Comparison of ENCODE assay signal across 8 cellular contexts in the genomic region with DNA sequence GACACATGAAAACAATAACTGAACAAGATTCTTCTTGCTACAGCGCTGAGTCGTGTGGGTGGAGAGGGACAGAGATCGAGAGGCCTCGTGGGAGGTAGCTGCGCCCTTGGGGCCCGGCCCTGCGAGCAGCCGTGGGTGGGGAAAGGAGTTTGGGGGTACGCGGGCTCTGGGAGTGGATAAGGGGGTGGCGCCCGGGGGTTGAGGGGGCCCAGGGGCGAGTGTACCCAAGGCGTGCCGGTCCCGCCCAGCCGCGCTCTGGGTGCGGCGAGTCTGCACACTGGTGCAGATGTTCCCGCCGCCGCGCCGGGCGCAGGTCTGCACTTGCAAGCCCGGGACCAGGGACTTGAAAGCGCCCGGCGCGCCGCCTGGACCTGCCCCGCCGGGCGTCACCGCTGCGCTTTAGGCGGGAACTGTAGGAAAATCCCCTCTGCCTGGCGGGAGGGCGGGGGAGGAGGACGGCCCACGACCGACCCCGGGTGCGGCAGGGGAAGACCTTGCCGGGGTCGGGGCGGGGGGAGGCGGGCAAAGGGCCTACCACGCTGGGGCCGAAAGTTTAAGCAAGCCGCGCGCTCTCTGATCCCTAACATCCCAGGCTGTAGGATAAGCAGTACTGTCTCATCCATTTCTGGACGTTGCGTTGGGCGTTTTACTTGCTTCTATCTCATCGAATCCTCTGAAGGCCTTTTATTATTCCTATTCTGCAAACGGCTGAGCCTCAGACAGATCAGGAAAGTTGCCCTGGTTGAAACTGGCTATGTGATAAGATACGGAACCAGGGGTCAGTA. TPM values are rescaled to one million over a fixed set of nuclear protein-coding genes. Genes with fewer than 3 reads are reported as not detected.
A peak's percentile ranks its signal among the peaks of the same experiment; 100 is the strongest.
DNase-seq lines count a peak whose midpoint lies in the region; ATAC-seq, FAIRE-seq and TF ChIP-seq lines count a peak whose summit lies in the region.

No MANE protein-coding gene starts in this region.

- H3K36me3 ChIP-seq in BE2C = no peaks in the 10 kb centered on the region
- no peaks in the 10 kb centered on the region for H3K36me3 ChIP-seq in parathyroid adenoma (ENCODE audit: control insufficient read depth, insufficient read depth, low read length)

- no peaks in the 10 kb centered on the region for H3K36me3 Mint-ChIP-seq in activated T-cell treated with anti-CD3 and anti-CD28 coated beads, Interleukin-2, amount 50 U/mL, for 24 hours (ENCODE audit: low read depth)

- DNase-seq in BE2C = peak; percentile 80
- peak; percentile 19 for DNase-seq in HK-2 (ENCODE audit: unreplicated experiment)
- peak; percentile 60 for DNase-seq in activated T-cell treated with anti-CD3 and anti-CD28 coated beads, Interleukin-2, amount 50 U/mL, for 24 hours
- DNase-seq in foreskin fibroblast = peak in 1 of 2 donors; percentile 62
- no peak for DNase-seq in frontal cortex (ENCODE audit: low spot score in 2 of 2)
- no peak for DNase-seq in COR-L47 (lab: John Stamatoyannopoulos, UW)

- no peak overlapping the region for H3K27ac ChIP-seq in parathyroid adenoma

- no peaks in the 10 kb centered on the region for H3K4me1 ChIP-seq in BE2C
- H3K4me1 ChIP-seq in parathyroid adenoma = no peaks in the 10 kb centered on the region

- peak overlapping the region; percentile 61 for H3K4me3 Mint-ChIP-seq in activated T-cell treated with anti-CD3 and anti-CD28 coated beads, Interleukin-2, amount 50 U/mL, for 24 hours

- no peak for ATAC-seq in GM18907 (IDR thresholded peaks at IDR 0.05; ENCODE audit: unreplicated experiment)

- no peaks in the 10 kb centered on the region for H3K9me3 Mint-ChIP-seq in activated T-cell treated with anti-CD3 and anti-CD28 coated beads, Interleukin-2, amount 50 U/mL, for 24 hours

- H3K27me3 Mint-ChIP-seq in activated T-cell treated with anti-CD3 and anti-CD28 coated beads, Interleukin-2, amount 50 U/mL, for 24 hours = peaks cover 62% of the 10 kb centered on the region

- H3K27me3 ChIP-seq in BE2C = no peaks in the 10 kb centered on the region
- H3K27me3 ChIP-seq in parathyroid adenoma (ENCODE audit: control insufficient read depth, insufficient read depth, low read length) = no peaks in the 10 kb centered on the region

- TF ChIP-seq CTCF in BE2C (IDR thresholded peaks at IDR 0.05; ENCODE audit: low read depth, low read length) (no peak), foreskin fibroblast (IDR thresholded peaks at IDR 0.05; ENCODE audit: low read depth, low read length) (no peak), parathyroid adenoma (IDR thresholded peaks at IDR 0.05) (no peak)

- peak overlapping the region; percentile 46 for H2AFZ ChIP-seq in parathyroid adenoma

- H3K4me3 ChIP-seq in BE2C (ENCODE audit: low read depth, low read length) (peak overlapping the region; percentile 46), foreskin fibroblast (ENCODE audit: low read depth in 1 of 2, low read length in 2 of 2) (peak overlapping the region; percentile 34 to 35), parathyroid adenoma (ENCODE audit: low read depth, low read length) (no peak overlapping the region)

- no peak overlapping the region for H3K27ac Mint-ChIP-seq in activated T-cell treated with anti-CD3 and anti-CD28 coated beads, Interleukin-2, amount 50 U/mL, for 24 hours

- no peak for FAIRE-seq in frontal cortex (lab: Jason Lieb, UNC)

- no peaks in the 10 kb centered on the region for H3K79me2 ChIP-seq in parathyroid adenoma

- H3K4me1 Mint-ChIP-seq in activated T-cell treated with anti-CD3 and anti-CD28 coated beads, Interleukin-2, amount 50 U/mL, for 24 hours (ENCODE audit: low read depth) = peaks cover 25% of the 10 kb centered on the region

- H3K4me2 ChIP-seq in parathyroid adenoma (ENCODE audit: low read length) = peak overlapping the region; percentile 7

- no peaks in the 10 kb centered on the region for H3K9me3 ChIP-seq in BE2C
- no peaks in the 10 kb centered on the region for H3K9me3 ChIP-seq in parathyroid adenoma (ENCODE audit: control insufficient read depth, low read length)

- no peak overlapping the region for H3K9ac ChIP-seq in parathyroid adenoma

RNA-seq across cellular contexts. Expression of a gene that starts 1.4 kb away (rescaled TPM):
- 2.3 TPM for polyA plus RNA-seq in BE2C (2012; ENCODE audit: insufficient read depth, insufficient read length, low read depth)
- 6.9 TPM for total RNA-seq in frontal cortex

RNA-seq across cellular contexts. Expression of a gene that starts 9.8 kb away (rescaled TPM):
- polyA plus RNA-seq in BE2C (2012; ENCODE audit: insufficient read depth, insufficient read length, low read depth) = not detected
- 0.41 TPM for total RNA-seq in frontal cortex

Comparison
In these comparisons a context has a peak if more than half of its experiments do, and no peak if none do; other contexts are left out.
1. DNase-seq: peak in BE2C (single experiment), HK-2 (single experiment) and activated T-cell treated with anti-CD3 and anti-CD28 coated beads, Interleukin-2, amount 50 U/mL, for 24 hours (single experiment); none in frontal cortex (0 of 2) and COR-L47 (single experiment).